ENCODE assay signal across 8 cellular contexts in the genomic region with DNA sequence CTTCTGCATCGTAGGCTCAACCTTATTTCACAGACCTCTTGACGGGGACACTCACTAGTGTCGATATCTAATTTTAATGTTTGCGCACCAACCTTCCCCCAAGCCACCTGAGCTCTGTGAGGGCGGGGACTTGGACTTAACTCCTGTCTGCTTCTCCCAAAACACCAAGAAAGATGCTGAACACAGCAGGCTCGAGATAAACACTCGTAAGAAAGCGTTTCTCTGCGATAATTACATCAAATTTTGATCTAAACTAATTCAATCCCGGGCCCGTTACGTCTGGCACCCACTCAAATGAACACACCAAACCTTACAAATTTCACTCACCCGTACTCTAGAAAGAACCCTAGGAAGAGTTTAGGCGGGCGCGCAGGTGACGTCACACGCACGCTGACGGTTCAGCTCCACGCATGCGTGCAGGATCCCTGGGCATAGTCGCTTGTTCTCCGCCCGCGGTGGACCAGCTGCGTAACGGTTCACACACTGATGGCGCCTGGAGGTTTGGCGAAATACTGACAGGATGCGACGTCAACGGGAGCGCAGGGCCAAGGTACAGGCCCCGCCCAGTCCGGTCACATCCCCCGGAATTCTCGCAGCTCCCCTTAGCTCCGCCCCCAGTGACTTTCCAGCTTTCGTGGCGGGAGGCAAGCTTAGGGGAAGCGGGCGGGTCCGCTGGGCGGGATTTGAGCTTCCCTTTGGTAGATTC. TPM values are rescaled to one million over a fixed set of nuclear protein-coding genes. Genes with fewer than 3 reads are reported as not detected.
DNase-seq lines count a peak whose midpoint lies in the region; ATAC-seq and TF ChIP-seq lines count a peak whose summit lies in the region.

A gene with protein sequence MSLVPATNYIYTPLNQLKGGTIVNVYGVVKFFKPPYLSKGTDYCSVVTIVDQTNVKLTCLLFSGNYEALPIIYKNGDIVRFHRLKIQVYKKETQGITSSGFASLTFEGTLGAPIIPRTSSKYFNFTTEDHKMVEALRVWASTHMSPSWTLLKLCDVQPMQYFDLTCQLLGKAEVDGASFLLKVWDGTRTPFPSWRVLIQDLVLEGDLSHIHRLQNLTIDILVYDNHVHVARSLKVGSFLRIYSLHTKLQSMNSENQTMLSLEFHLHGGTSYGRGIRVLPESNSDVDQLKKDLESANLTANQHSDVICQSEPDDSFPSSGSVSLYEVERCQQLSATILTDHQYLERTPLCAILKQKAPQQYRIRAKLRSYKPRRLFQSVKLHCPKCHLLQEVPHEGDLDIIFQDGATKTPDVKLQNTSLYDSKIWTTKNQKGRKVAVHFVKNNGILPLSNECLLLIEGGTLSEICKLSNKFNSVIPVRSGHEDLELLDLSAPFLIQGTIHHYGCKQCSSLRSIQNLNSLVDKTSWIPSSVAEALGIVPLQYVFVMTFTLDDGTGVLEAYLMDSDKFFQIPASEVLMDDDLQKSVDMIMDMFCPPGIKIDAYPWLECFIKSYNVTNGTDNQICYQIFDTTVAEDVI (minus strand): TSS at position 359 of the 706 bp plus-strand sequence. CDS start 32,652 bp downstream, outside the sequence.

- H3K9me3 ChIP-seq in AG04450 (ENCODE audit: control insufficient read depth, insufficient read depth, low read length) = no peaks in the 10 kb centered on the region
- H3K9me3 ChIP-seq in smooth muscle cell (replicated peaks; ENCODE audit: low read depth) = no peaks in the 10 kb centered on the region

- H3K4me2 ChIP-seq in smooth muscle cell = peak within 1 kb of the TSS; percentile 85

- H3K9ac ChIP-seq in smooth muscle cell (ENCODE audit: low read depth) = peak within 1 kb of the TSS; percentile 82

- no peaks in the 10 kb centered on the region for H3K27me3 ChIP-seq in AG04450 (ENCODE audit: control insufficient read depth, insufficient read depth, low read length)
- H3K27me3 ChIP-seq in smooth muscle cell (ENCODE audit: low read depth) = no peaks in the 10 kb centered on the region

- H3K4me1 Mint-ChIP-seq in WTC11 = peaks cover 8% of the 10 kb centered on the region; the same call in 1 of the 2 replicates

- TF ChIP-seq CTCF in AG04450 (IDR thresholded peaks at IDR 0.05; ENCODE audit: low read depth, low read length) (no peak), WTC11 (IDR thresholded peaks at IDR 0.05) (no peak), cardiac fibroblast (IDR thresholded peaks at IDR 0.05; ENCODE audit: low read depth, low read length) (no peak), smooth muscle cell (IDR thresholded peaks at IDR 0.05; ENCODE audit: borderline replicate concordance, insufficient read depth, poor library complexity, severe bottlenecking) (no peak)

- peaks cover 2% of the 10 kb centered on the region; the same call in 1 of the 2 replicates for H3K36me3 Mint-ChIP-seq in WTC11

- no peaks in the 10 kb centered on the region for H3K9me3 Mint-ChIP-seq in WTC11

- H2AFZ ChIP-seq in smooth muscle cell (ENCODE audit: low read depth) = peak within 1 kb of the TSS; percentile 88

- peaks cover 12% of the 10 kb centered on the region for H4K20me1 ChIP-seq in smooth muscle cell (ENCODE audit: low read depth)

- CTCF ChIA-PET in AG04450 (lab: Charles Lee) = interaction anchor here (0.5 to 0.8 kb wide), 2 partner anchors 20 to 75 kb away, joined by 3 read pairs; no protein-coding TSS in a partner anchor
- CTCF ChIA-PET in WTC11 (lab: Charles Lee) = interaction anchor here (0.7 to 1.3 kb wide), 3 partner anchors 68 to 387 kb away, joined by 3 read pairs; no protein-coding TSS in a partner anchor

- peak within 1 kb of the TSS; percentile 85 for H3K4me3 ChIP-seq in AG04450 (ENCODE audit: low read depth, low read length)
- peak within 1 kb of the TSS; percentile 59 to 76 for H3K4me3 ChIP-seq in cardiac fibroblast (replicated peaks in 1 of 2; ENCODE audit: low read depth in 2 of 2, low read length in 2 of 2)
- H3K4me3 ChIP-seq in smooth muscle cell = peak within 1 kb of the TSS; percentile 77

- H3K79me2 ChIP-seq in smooth muscle cell (ENCODE audit: low read depth) = peaks cover 42% of the 10 kb centered on the region

- H3K4me3 Mint-ChIP-seq in WTC11 = peak within 1 kb of the TSS; percentile 92

- H3K27ac ChIP-seq in AG04450 (ENCODE audit: low read depth, low read length) (peak within 1 kb of the TSS; percentile 84), smooth muscle cell (ENCODE audit: low read depth) (peak within 1 kb of the TSS; percentile 82)

- peak; percentile 99 for DNase-seq in AG04450 (ENCODE audit: low read depth, low spot score)
- peak; percentile 99 for DNase-seq in NCI-H226
- peak; percentile 99 for DNase-seq in WTC11 (ENCODE audit: low spot score)
- DNase-seq in cardiac fibroblast (ENCODE audit: low read depth in 2 of 2) = peak; percentile 100
- peak; percentile 97 for DNase-seq in iPS-NIHi7 (ENCODE audit: extremely low spot score)
- DNase-seq in smooth muscle cell (lab: John Stamatoyannopoulos, UW; ENCODE audit: unreplicated experiment) = peak; percentile 92

- peaks cover 7% of the 10 kb centered on the region for H3K4me1 ChIP-seq in smooth muscle cell (ENCODE audit: low read depth)

- no peaks in the 10 kb centered on the region for H3F3A ChIP-seq in smooth muscle cell (ENCODE audit: low read depth)

- peak; percentile 100 for ATAC-seq in GM18909 (IDR thresholded peaks at IDR 0.05; ENCODE audit: poor library complexity, unreplicated experiment)
- peak; percentile 100 for ATAC-seq in HG03175 (IDR thresholded peaks at IDR 0.05; ENCODE audit: unreplicated experiment)
- peak; percentile 100 for ATAC-seq in WTC11

- H3K36me3 ChIP-seq in smooth muscle cell (ENCODE audit: low read depth) = peaks cover 4% of the 10 kb centered on the region

- 2% methylated on average over 33 of the region's 45 CpGs for WGBS in smooth muscle cell (ENCODE audit: low lambda C conversion rate)

- no peaks in the 10 kb centered on the region; the same call in 1 of the 2 replicates for H3K27me3 Mint-ChIP-seq in WTC11 (ENCODE audit: low read depth)

- H3K27ac Mint-ChIP-seq in WTC11 = peak within 1 kb of the TSS; percentile 100

- POLR2A ChIA-PET in AG04450 (lab: Yijun Ruan, JAX) = interaction anchor here (0.5 to 0.6 kb wide), 2 partner anchors 44 to 470 kb away, joined by 3 to 13 read pairs; no protein-coding TSS in a partner anchor
- POLR2A ChIA-PET in WTC11 (lab: Charles Lee) = no interaction called here

TF ChIP-seq in WTC11, 78 proteins besides CTCF, POLR2A, EP300 and RAD21 (continues in another document):
- TF ChIP-seq, protein P1, sequence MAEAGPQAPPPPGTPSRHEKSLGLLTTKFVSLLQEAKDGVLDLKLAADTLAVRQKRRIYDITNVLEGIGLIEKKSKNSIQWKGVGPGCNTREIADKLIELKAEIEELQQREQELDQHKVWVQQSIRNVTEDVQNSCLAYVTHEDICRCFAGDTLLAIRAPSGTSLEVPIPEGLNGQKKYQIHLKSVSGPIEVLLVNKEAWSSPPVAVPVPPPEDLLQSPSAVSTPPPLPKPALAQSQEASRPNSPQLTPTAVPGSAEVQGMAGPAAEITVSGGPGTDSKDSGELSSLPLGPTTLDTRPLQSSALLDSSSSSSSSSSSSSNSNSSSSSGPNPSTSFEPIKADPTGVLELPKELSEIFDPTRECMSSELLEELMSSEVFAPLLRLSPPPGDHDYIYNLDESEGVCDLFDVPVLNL (CRISPR knock-in tag; IDR thresholded peaks at IDR 0.05; ENCODE audit: borderline replicate concordance, low read depth) = no peak
- TF ChIP-seq, protein P2, sequence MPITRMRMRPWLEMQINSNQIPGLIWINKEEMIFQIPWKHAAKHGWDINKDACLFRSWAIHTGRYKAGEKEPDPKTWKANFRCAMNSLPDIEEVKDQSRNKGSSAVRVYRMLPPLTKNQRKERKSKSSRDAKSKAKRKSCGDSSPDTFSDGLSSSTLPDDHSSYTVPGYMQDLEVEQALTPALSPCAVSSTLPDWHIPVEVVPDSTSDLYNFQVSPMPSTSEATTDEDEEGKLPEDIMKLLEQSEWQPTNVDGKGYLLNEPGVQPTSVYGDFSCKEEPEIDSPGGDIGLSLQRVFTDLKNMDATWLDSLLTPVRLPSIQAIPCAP (CRISPR knock-in tag; IDR thresholded peaks at IDR 0.05) = no peak
- TF ChIP-seq TP53 (CRISPR knock-in tag; IDR thresholded peaks at IDR 0.05) = no peak
- no peak for TF ChIP-seq IRF2 (CRISPR knock-in tag; IDR thresholded peaks at IDR 0.05; ENCODE audit: borderline replicate concordance, low read depth)
- TF ChIP-seq, protein P3, sequence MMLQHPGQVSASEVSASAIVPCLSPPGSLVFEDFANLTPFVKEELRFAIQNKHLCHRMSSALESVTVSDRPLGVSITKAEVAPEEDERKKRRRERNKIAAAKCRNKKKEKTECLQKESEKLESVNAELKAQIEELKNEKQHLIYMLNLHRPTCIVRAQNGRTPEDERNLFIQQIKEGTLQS (CRISPR knock-in tag; conservative IDR thresholded peaks at IDR 0.05) = no peak
- no peak for TF ChIP-seq ZNF671 (CRISPR knock-in tag; IDR thresholded peaks at IDR 0.05)
- TF ChIP-seq RORB (CRISPR knock-in tag; IDR thresholded peaks at IDR 0.05) = no peak
- no peak for TF ChIP-seq KAT7 (CRISPR knock-in tag; IDR thresholded peaks at IDR 0.05; ENCODE audit: borderline replicate concordance)
- TF ChIP-seq TEAD4 (CRISPR knock-in tag; IDR thresholded peaks at IDR 0.05) = no peak
- TF ChIP-seq, protein P4, sequence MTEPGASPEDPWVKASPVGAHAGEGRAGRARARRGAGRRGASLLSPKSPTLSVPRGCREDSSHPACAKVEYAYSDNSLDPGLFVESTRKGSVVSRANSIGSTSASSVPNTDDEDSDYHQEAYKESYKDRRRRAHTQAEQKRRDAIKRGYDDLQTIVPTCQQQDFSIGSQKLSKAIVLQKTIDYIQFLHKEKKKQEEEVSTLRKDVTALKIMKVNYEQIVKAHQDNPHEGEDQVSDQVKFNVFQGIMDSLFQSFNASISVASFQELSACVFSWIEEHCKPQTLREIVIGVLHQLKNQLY (CRISPR knock-in tag; IDR thresholded peaks at IDR 0.05) = no peak

RNA-seq across cellular contexts. Expression of the gene that starts here (rescaled TPM):
- 24.4 and 36.5 TPM in 2 replicates for polyA plus RNA-seq in AG04450 (2011; rRNA removed)
- 23.6 and 50.9 TPM in 2 replicates for polyA minus RNA-seq in AG04450 (2011; rRNA and poly(A)+ RNA removed)
- 20.2 to 24.7 TPM (median 21.9 TPM) in 3 replicates for total RNA-seq in WTC11 (2021)
- 33.3 and 35.5 TPM in 2 replicates for total RNA-seq in smooth muscle cell
- polyA plus RNA-seq in smooth muscle cell = 12.2 and 16.9 TPM in 2 replicates

Comparison
In these comparisons a context has a peak if more than half of its experiments do, and no peak if none do; other contexts are left out.
1. Peak in every context shown above with its lines: DNase-seq, ATAC-seq, H3K4me3 ChIP-seq and H3K27ac ChIP-seq.